In the genomic region with DNA sequence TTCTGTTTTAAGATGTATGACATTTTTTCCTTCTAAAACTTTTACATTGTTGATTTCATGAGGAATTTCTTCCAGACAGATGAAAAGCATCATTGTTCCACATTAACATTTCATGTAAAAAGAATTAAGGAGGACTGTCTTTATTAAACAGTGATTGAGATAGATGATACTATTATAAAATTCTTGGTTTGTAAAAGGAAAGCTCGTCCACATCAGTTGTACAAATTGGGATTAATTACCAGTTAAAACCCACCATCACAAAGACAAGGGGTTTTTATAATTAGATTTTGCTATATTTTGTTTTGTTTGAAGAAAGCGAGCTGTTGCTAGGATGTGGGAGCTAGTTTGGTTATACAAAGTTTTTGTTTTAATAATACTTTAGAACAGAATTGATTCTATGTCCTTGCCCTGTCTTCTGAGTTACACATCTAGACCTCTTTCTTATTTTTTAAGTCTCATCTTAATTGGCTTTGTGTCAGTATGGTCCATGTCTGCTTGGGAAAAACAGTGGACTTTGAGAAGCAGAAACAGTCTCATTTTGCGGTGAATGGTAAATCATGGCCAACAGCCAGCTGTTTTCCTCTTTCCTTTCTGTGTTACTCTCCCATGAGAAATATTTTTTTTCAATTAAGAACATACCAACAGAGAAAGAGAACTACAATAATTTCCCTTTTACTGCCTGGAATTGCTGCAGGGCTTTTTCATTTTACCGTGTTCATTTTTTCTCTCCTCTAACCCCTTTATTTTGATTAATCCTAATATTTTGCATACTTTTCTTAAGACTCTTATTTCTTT, we compare ENCODE assay signal across 9 cellular contexts. TPM values are rescaled to one million over a fixed set of nuclear protein-coding genes. Genes with fewer than 3 reads are reported as not detected.
DNase-seq lines count a peak whose midpoint lies in the region; ATAC-seq and TF ChIP-seq lines count a peak whose summit lies in the region.
"Had no signal": no experiment of that assay in that cellular context is flagged by ENCODE, and none has a peak within 500 bp of the region (broad histone marks: within the 10 kb centered on the region; RNA-seq: fewer than 3 reads in every experiment).

No MANE protein-coding gene starts in this region.

- peaks cover 10 to 34% (median 18%) of the 10 kb centered on the region in 11 experiments for H3K9me3 ChIP-seq in BLaER1 treated with 17β-estradiol and CSF1 and Interleukin-3, amounts not matched to agents 10 nM and 100 nM (replicated peaks in 1 of 11)

- H3K4me1 ChIP-seq in BLaER1 treated with 17β-estradiol and CSF1 and Interleukin-3, amounts not matched to agents 10 nM and 100 nM: peaks cover 39 to 63% (median 57%) of the 10 kb centered on the region in 10 experiments
- H3K4me1 ChIP-seq in KMS-11 (ENCODE audit: low read depth, poor library complexity, severe bottlenecking): peaks cover 46% of the 10 kb centered on the region

- H3K36me3 ChIP-seq in BLaER1 treated with 17β-estradiol and CSF1 and Interleukin-3, amounts not matched to agents 10 nM and 100 nM: no peaks in the 10 kb centered on the region; a peak in 1 of 22 replicates
- H3K36me3 ChIP-seq in KMS-11 (ENCODE audit: insufficient read depth): no peaks in the 10 kb centered on the region

- no peaks in the 10 kb centered on the region for H3K9me3 Mint-ChIP-seq in chondrocyte (ENCODE audit: low read depth)
- H3K9me3 Mint-ChIP-seq in natural killer cell treated with Interleukin-12 subunit alpha and Interleukin-12 subunit beta and Interleukin-15 and Interleukin-18, amount 100 ng/mL, for 72 hours: peaks cover 2% of the 10 kb centered on the region

- no peak overlapping the region for H3K4me3 ChIP-seq in BLaER1 treated with 17β-estradiol and CSF1 and Interleukin-3, amounts not matched to agents 10 nM and 100 nM
- no peak overlapping the region for H3K4me3 ChIP-seq in KMS-11 (IDR thresholded peaks at IDR 0.05; ENCODE audit: insufficient read depth, low read depth, low read length)
- H3K4me3 ChIP-seq: dorsolateral prefrontal cortex had no signal

- peaks cover 66% of the 10 kb centered on the region for H3K4me1 Mint-ChIP-seq in chondrocyte (ENCODE audit: low read depth)
- peaks cover 62 to 71% of the 10 kb centered on the region in 2 donors for H3K4me1 Mint-ChIP-seq in natural killer cell treated with Interleukin-12 subunit alpha and Interleukin-12 subunit beta and Interleukin-15 and Interleukin-18, amount 100 ng/mL, for 72 hours (ENCODE audit: low read depth in 2 of 2)

- H3K4me2 ChIP-seq in BLaER1 treated with 17β-estradiol and CSF1 and Interleukin-3, amounts not matched to agents 10 nM and 100 nM: peak overlapping the region; percentile 49 to 93 (median 78)
- peak overlapping the region; percentile 67; the same call in 1 of the 2 replicates for H3K4me2 ChIP-seq in KMS-11

- no peak overlapping the region for H2AFZ ChIP-seq in KMS-11 (ENCODE audit: low read depth)

- TF ChIP-seq CTCF in KMS-11 (conservative IDR thresholded peaks at IDR 0.05; ENCODE audit: low read depth, low read length): no peak
- TF ChIP-seq CTCF in chondrocyte (IDR thresholded peaks at IDR 0.05): no peak

- peak overlapping the region; percentile 99 for H3K27ac Mint-ChIP-seq in chondrocyte (ENCODE audit: unreplicated experiment)
- H3K27ac Mint-ChIP-seq in natural killer cell treated with Interleukin-12 subunit alpha and Interleukin-12 subunit beta and Interleukin-15 and Interleukin-18, amount 100 ng/mL, for 72 hours: peak overlapping the region; percentile 97 to 99

- intact Hi-C loops in posterior cingulate gyrus (cut with DNase I): no loop called here

- H4K20me1 ChIP-seq in BLaER1 treated with 17β-estradiol and CSF1 and Interleukin-3, amounts not matched to agents 10 nM and 100 nM: no peaks in the 10 kb centered on the region
- H4K20me1 ChIP-seq in KMS-11 (ENCODE audit: insufficient read depth): peaks cover 7% of the 10 kb centered on the region; the same call in 1 of the 2 replicates

- H3K79me2 ChIP-seq in KMS-11 (ENCODE audit: insufficient read depth, low read depth): peaks cover 73% of the 10 kb centered on the region

- H3K27me3 Mint-ChIP-seq in chondrocyte (ENCODE audit: low read depth): no peaks in the 10 kb centered on the region
- no peaks in the 10 kb centered on the region for H3K27me3 Mint-ChIP-seq in natural killer cell treated with Interleukin-12 subunit alpha and Interleukin-12 subunit beta and Interleukin-15 and Interleukin-18, amount 100 ng/mL, for 72 hours

- DNase-seq in chondrocyte (ENCODE audit: low spot score) (no peak), amniotic stem cell (lab: John Stamatoyannopoulos, UW) (no peak), GM19238 (ENCODE audit: insufficient read length, low spot score) (no peak), posterior cingulate gyrus (no peak)
- no peak for DNase-seq in natural killer cell treated with Interleukin-12 subunit alpha and Interleukin-12 subunit beta and Interleukin-15 and Interleukin-18, amount 100 ng/mL, for 72 hours (ENCODE audit: low spot score)
- DNase-seq: dorsolateral prefrontal cortex had no signal

- H3K27ac ChIP-seq in BLaER1 treated with 17β-estradiol and CSF1 and Interleukin-3, amounts not matched to agents 10 nM and 100 nM: peak overlapping the region in 1 of 11 experiments; percentile 14; a peak in 1 of 22 replicates
- no peak overlapping the region for H3K27ac ChIP-seq in KMS-11

- no peak for ATAC-seq in natural killer cell treated with Interleukin-12 subunit alpha and Interleukin-12 subunit beta and Interleukin-15 and Interleukin-18, amount 100 ng/mL, for 72 hours
- no peak for ATAC-seq in GM19397 (IDR thresholded peaks at IDR 0.05; ENCODE audit: unreplicated experiment)

- H3K4me3 Mint-ChIP-seq in chondrocyte (ENCODE audit: unreplicated experiment): peak overlapping the region; percentile 95
- peak overlapping the region; percentile 92 for H3K4me3 Mint-ChIP-seq in natural killer cell treated with Interleukin-12 subunit alpha and Interleukin-12 subunit beta and Interleukin-15 and Interleukin-18, amount 100 ng/mL, for 72 hours

- no peaks in the 10 kb centered on the region for H3K27me3 ChIP-seq in BLaER1 treated with 17β-estradiol and CSF1 and Interleukin-3, amounts not matched to agents 10 nM and 100 nM
- H3K27me3 ChIP-seq in KMS-11 (ENCODE audit: insufficient read depth, low read depth): no peaks in the 10 kb centered on the region

- no peak overlapping the region for H3K9ac ChIP-seq in BLaER1 treated with 17β-estradiol and CSF1 and Interleukin-3, amounts not matched to agents 10 nM and 100 nM
- no peak overlapping the region for H3K9ac ChIP-seq in KMS-11

- peaks cover 3% of the 10 kb centered on the region for H3K36me3 Mint-ChIP-seq in chondrocyte (ENCODE audit: low read depth)
- H3K36me3 Mint-ChIP-seq in natural killer cell treated with Interleukin-12 subunit alpha and Interleukin-12 subunit beta and Interleukin-15 and Interleukin-18, amount 100 ng/mL, for 72 hours: peaks cover 5% of the 10 kb centered on the region

RNA-seq across cellular contexts. Expression of gene TES, which starts 3.2 kb away (rescaled TPM):
- 157 to 261 TPM (median 247 TPM) in 3 replicates for total RNA-seq in chondrocyte
- total RNA-seq in natural killer cell treated with Interleukin-12 subunit alpha and Interleukin-12 subunit beta and Interleukin-15 and Interleukin-18, amount 100 ng/mL, for 72 hours: 100 to 1,000 TPM in 1 of 2 donors, 10 to 100 TPM in 1; 69.1 to 124 TPM
